10 cellular contexts compared by ENCODE assay signal in the genomic region with DNA sequence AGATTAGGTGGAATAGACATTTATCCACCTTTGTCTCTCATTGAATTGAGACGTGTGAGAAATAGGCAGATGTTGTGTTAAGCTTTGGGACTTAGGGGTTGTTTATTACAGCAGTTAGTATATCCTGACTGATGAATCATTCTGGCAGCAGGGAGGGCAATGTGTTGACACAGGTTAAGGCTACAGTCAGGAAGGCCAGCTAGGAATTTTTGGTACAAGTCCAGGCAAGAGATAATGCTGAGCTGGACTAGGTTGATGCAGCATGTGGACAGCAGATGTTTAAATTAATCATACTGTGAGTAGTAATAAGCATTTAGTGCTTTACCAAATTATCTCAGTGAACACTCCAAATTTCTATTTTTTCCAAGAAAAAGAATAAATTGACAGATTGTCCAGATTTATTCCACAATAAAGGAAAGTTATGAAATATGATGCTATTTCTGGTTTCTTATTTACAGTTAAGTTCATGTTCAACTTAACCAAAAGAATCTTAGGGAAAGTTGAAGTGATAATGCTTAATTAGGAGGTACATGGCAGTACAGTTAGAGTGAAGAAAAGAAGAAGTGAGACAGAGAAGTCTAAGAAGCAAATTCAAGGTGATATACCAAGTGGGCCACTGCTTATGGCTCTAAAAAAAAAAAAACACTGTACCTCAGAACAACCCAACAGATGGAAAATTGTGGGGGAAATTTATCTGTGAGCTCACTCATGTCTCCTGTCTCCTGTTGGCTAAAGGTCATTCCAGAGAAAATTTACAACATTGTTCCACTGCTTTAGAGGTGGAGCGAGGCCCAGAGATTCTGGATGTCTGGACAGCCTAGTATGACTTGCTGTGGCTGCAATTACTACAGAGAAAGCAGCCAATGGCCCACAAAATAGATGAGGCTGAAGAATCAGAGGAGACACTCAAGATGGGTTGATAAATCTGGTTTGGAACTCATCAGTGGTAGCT.
DNase-seq lines count a peak whose midpoint lies in the region; ATAC-seq and TF ChIP-seq lines count a peak whose summit lies in the region.
"Had no signal": no experiment of that assay in that cellular context is flagged by ENCODE, and none has a peak within 500 bp of the region (broad histone marks: within the 10 kb centered on the region; RNA-seq: fewer than 3 reads in every experiment).

No MANE protein-coding gene starts in this region.

- DNase-seq in PC-3, result peak; percentile 85
- DNase-seq in fibroblast of lung (ENCODE audit: low read depth in 2 of 2), result peak; percentile 85 to 94
- DNase-seq in sciatic nerve (ENCODE audit: low spot score), result no peak
- no peak for DNase-seq in SHP77 (lab: John Stamatoyannopoulos, UW)
- DNase-seq in substantia nigra (lab: John Stamatoyannopoulos, UW), result no peak
- DNase-seq: activated T-cell treated with anti-CD3 and anti-CD28 coated beads, Interleukin-2, amount 50 U/mL, for 24 hours; DMS153 had no signal

- no peaks in the 10 kb centered on the region for H3K9me2 ChIP-seq in PC-3 (replicated peaks; ENCODE audit: low read length)

- H2AFZ ChIP-seq in PC-3 (ENCODE audit: low read length) (no peak overlapping the region), fibroblast of lung (ENCODE audit: low read length) (no peak overlapping the region)

- intact Hi-C loops in PC-3 (cut with micrococcal nuclease) (no loop called here), sciatic nerve (cut with DNase I) (no loop called here)

- BruUV-seq in PC-3 (replicated peaks; lab: Mats Ljungman, UMichigan), result no TSS peak

- H3K79me2 ChIP-seq in PC-3 (ENCODE audit: low read length), result no peaks in the 10 kb centered on the region
- no peaks in the 10 kb centered on the region for H3K79me2 ChIP-seq in fibroblast of lung (ENCODE audit: control insufficient read depth, insufficient read depth, low read length)

- no peaks in the 10 kb centered on the region for H4K20me1 ChIP-seq in PC-3 (ENCODE audit: low read length)
- no peaks in the 10 kb centered on the region for H4K20me1 ChIP-seq in fibroblast of lung (ENCODE audit: control insufficient read depth, extremely low read depth, insufficient read depth, low read length)

- H3K4me2 ChIP-seq in PC-3 (ENCODE audit: low read length), result no peak overlapping the region
- no peak overlapping the region for H3K4me2 ChIP-seq in fibroblast of lung (ENCODE audit: extremely low read depth, insufficient read depth, low read length)

- H3K27me3 ChIP-seq in PC-3 (ENCODE audit: low read length) (no peaks in the 10 kb centered on the region), fibroblast of lung (ENCODE audit: control insufficient read depth, insufficient read depth, low read length) (no peaks in the 10 kb centered on the region)

- H3K9ac ChIP-seq in PC-3 (ENCODE audit: low read length) (no peak overlapping the region), fibroblast of lung (ENCODE audit: insufficient read depth, low read length) (no peak overlapping the region)

- H3K27ac ChIP-seq in PC-3 (ENCODE audit: low read length), result no peak overlapping the region
- H3K27ac ChIP-seq in fibroblast of lung (ENCODE audit: insufficient read depth, low read length), result no peak overlapping the region
- no peak overlapping the region for H3K27ac ChIP-seq in substantia nigra (ENCODE audit: low read depth, low read length, poor library complexity, severe bottlenecking)

- ATAC-seq in GM18867 (IDR thresholded peaks at IDR 0.05; ENCODE audit: unreplicated experiment) (peak; percentile 86), PC-3 (peak; percentile 27; the same call in 1 of the 2 replicates), sciatic nerve (peak; percentile 80), HG02870 (IDR thresholded peaks at IDR 0.05; ENCODE audit: unreplicated experiment) (no peak), HG02763 (IDR thresholded peaks at IDR 0.05; ENCODE audit: unreplicated experiment) (no peak)

- POLR2A ChIA-PET in PC-3 (lab: Charles Lee; ENCODE audit: unreplicated experiment), result no interaction called here

- CTCF ChIA-PET in PC-3 (lab: Charles Lee), result no interaction called here

- no peaks in the 10 kb centered on the region for H3F3A ChIP-seq in PC-3 (ENCODE audit: low read length, unreplicated experiment)

- H3K4me1 ChIP-seq in PC-3 (ENCODE audit: insufficient read depth, low read length) (peaks cover 6% of the 10 kb centered on the region; the same call in 1 of the 2 replicates), fibroblast of lung (ENCODE audit: control insufficient read depth, extremely low read depth, insufficient read depth, low read length) (no peaks in the 10 kb centered on the region)

- TF ChIP-seq CTCF in PC-3 (conservative IDR thresholded peaks at IDR 0.05; ENCODE audit: low read depth, low read length), result no peak
- no peak for TF ChIP-seq CTCF in fibroblast of lung (conservative IDR thresholded peaks at IDR 0.05 in 1 of 2, IDR thresholded peaks at IDR 0.05 in 1 of 2; ENCODE audit: low read depth in 1 of 2, low read length in 2 of 2)

- H3K4me3 ChIP-seq in PC-3 (ENCODE audit: low read length) (no peak overlapping the region), fibroblast of lung (replicated peaks in 1 of 4; ENCODE audit: control extremely low read depth in 1 of 4, insufficient read depth in 1 of 4, low read depth in 3 of 4, low read length in 4 of 4) (no peak overlapping the region)

- H3K36me3 ChIP-seq in PC-3 (ENCODE audit: low read depth, low read length) (no peaks in the 10 kb centered on the region; the same call in 1 of the 2 replicates), fibroblast of lung (ENCODE audit: control insufficient read depth, insufficient read depth, low read length) (no peaks in the 10 kb centered on the region)

- H3K9me3 ChIP-seq in PC-3 (ENCODE audit: low read length) (0 out of 2 replicates have a peak, but pooled peaks cover 3% of the 10 kb centered on the region), fibroblast of lung (ENCODE audit: control insufficient read depth, insufficient read depth, low read depth, low read length) (no peaks in the 10 kb centered on the region)

Comparison
In these comparisons a context has a peak if more than half of its experiments do, and no peak if none do; other contexts are left out.
1. ATAC-seq: peak in GM18867 (single experiment), PC-3 (single experiment) and sciatic nerve (single experiment); none in HG02870 (single experiment) and HG02763 (single experiment).
2. DNase-seq: peak in PC-3 (single experiment) and fibroblast of lung (2 of 2); none in sciatic nerve (single experiment), SHP77 (0 of 2) and substantia nigra (0 of 49).